ENCODE assay signal across 23 cellular contexts in genomic region chr5:17037751-17038150, GRCh38.
DNase-seq lines count a peak whose midpoint lies in the region; FAIRE-seq and TF ChIP-seq lines count a peak whose summit lies in the region.
"Had no signal": no experiment of that assay in that cellular context is flagged by ENCODE, and none has a peak within 500 bp of the region (broad histone marks: within the 10 kb centered on the region; RNA-seq: fewer than 3 reads in every experiment).

No MANE protein-coding gene starts in this region.

- H3K36me3 ChIP-seq in KMS-11 (ENCODE audit: insufficient read depth), result no peaks in the 10 kb centered on the region
- H3K36me3 ChIP-seq: colonic mucosa, gastroesophageal sphincter, neural progenitor cell, prostate gland, suprapubic skin had no signal

- no peak overlapping the region for H3K9ac ChIP-seq in KMS-11
- H3K9ac ChIP-seq: neural progenitor cell had no signal

- no peak for FAIRE-seq in GM12892 (lab: Jason Lieb, UNC)
- FAIRE-seq: HTR-8/SVneo had no signal

- peaks cover 14% of the 10 kb centered on the region for H3K4me1 ChIP-seq in KMS-11 (ENCODE audit: low read depth, poor library complexity, severe bottlenecking)
- H3K4me1 ChIP-seq: body of pancreas, colonic mucosa, gastroesophageal sphincter, neural progenitor cell, prostate gland, suprapubic skin had no signal

- H4K20me1 ChIP-seq in KMS-11 (ENCODE audit: insufficient read depth), result no peaks in the 10 kb centered on the region

- no peak overlapping the region for H3K27ac ChIP-seq in KMS-11
- H3K27ac ChIP-seq: body of pancreas, colonic mucosa, gastroesophageal sphincter, neural progenitor cell, prostate gland, suprapubic skin had no signal

- no peaks in the 10 kb centered on the region for H3K27me3 ChIP-seq in KMS-11 (ENCODE audit: insufficient read depth, low read depth)
- H3K27me3 ChIP-seq: body of pancreas, colonic mucosa, gastroesophageal sphincter, neural progenitor cell, suprapubic skin had no signal

- TF ChIP-seq POLR2A in GM12892 (IDR thresholded peaks at IDR 0.05; ENCODE audit: low read depth, low read length), result no peak

- H3K4me2 ChIP-seq in KMS-11, result 0 out of 2 replicates have a peak overlapping the region, but pooled peaks have one; percentile 6
- H3K4me2 ChIP-seq: neural progenitor cell had no signal

- DNase-seq in EH (ENCODE audit: low read depth) (peak; percentile 56), choroid plexus epithelial cell (ENCODE audit: low read depth) (peak; percentile 44), myocyte (ENCODE audit: low read depth) (peak; percentile 24), NCI-H446 treated with DMSO at 0.1 percent for 48 hours (lab: John Stamatoyannopoulos, UW) (no peak), T-helper 1 cell (no peak), NCI-H2081 (lab: John Stamatoyannopoulos, UW) (no peak), GM12892 (ENCODE audit: insufficient read length) (no peak)
- DNase-seq: activated CD4-positive, CD25-positive, alpha-beta regulatory T cell; activated CD8-positive, alpha-beta T cell treated with anti-CD3 and anti-CD28 coated beads for 36 hours; activated naive CD4-positive, alpha-beta T cell treated with anti-CD3 and anti-CD28 coated beads, Interleukin-2, amount 50 U/mL, for 16 hours; activated T-cell treated with anti-CD3 and anti-CD28 coated beads, Interleukin-2, amount 50 U/mL, for 1 hour; body of pancreas; CD4-positive, CD25-positive, alpha-beta regulatory T cell; colonic mucosa; DMS153; OCI-M1; T1000 had no signal

- no peak for TF ChIP-seq CTCF in KMS-11 (conservative IDR thresholded peaks at IDR 0.05; ENCODE audit: low read depth, low read length)
- TF ChIP-seq CTCF in choroid plexus epithelial cell (conservative IDR thresholded peaks at IDR 0.05; ENCODE audit: low read depth, low read length), result no peak

- H2AFZ ChIP-seq in KMS-11 (ENCODE audit: low read depth), result no peak overlapping the region
- H2AFZ ChIP-seq: neural progenitor cell had no signal

- no peak overlapping the region for H3K4me3 ChIP-seq in KMS-11 (IDR thresholded peaks at IDR 0.05; ENCODE audit: insufficient read depth, low read depth, low read length)
- no peak overlapping the region for H3K4me3 ChIP-seq in choroid plexus epithelial cell (ENCODE audit: low read depth, low read length)
- H3K4me3 ChIP-seq: body of pancreas, colonic mucosa, gastroesophageal sphincter, neural progenitor cell, prostate gland, suprapubic skin had no signal

- H3K79me2 ChIP-seq in KMS-11 (ENCODE audit: insufficient read depth, low read depth), result no peaks in the 10 kb centered on the region

Comparison
In these comparisons a context has a peak if more than half of its experiments do, and no peak if none do; other contexts are left out.
1. DNase-seq: peak in EH (single experiment), choroid plexus epithelial cell (single experiment) and myocyte (single experiment); none in NCI-H446 treated with DMSO at 0.1 percent for 48 hours (single experiment), T-helper 1 cell (0 of 5), NCI-H2081 (0 of 2) and GM12892 (single experiment).